In genomic region chr3:157428957-157429356, GRCh38 we compare ENCODE assay signal across 1 cellular context.
TF ChIP-seq lines count a peak whose summit lies in the region.

No MANE protein-coding gene starts in this region.

TF ChIP-seq in K562, 482 proteins besides CTCF, POLR2A, EP300 and RAD21 (continued from another document):
- 0 out of 6 replicates have a peak, but pooled peaks of 1 of the 3 experiments have one; percentile 30 for TF ChIP-seq ZBTB11 (CRISPR knock-in tag; IDR thresholded peaks at IDR 0.05)
- peak; percentile 45; the same call in 1 of the 2 replicates for TF ChIP-seq KLF16 (IDR thresholded peaks at IDR 0.05)
- no peak for TF ChIP-seq E2F1 (CRISPR knock-in tag; IDR thresholded peaks at IDR 0.05)
- TF ChIP-seq ARID1B (IDR thresholded peaks at IDR 0.05), result peak; percentile 60
- peak; percentile 31; the same call in 1 of the 2 replicates for TF ChIP-seq PML (IDR thresholded peaks at IDR 0.05; ENCODE audit: low read length)
- TF ChIP-seq CEBPG (CRISPR knock-in tag; IDR thresholded peaks at IDR 0.05), result no peak
- 0 out of 4 replicates have a peak, but pooled peaks of 1 of the 2 experiments have one; percentile 15 for TF ChIP-seq CEBPG (tag; conservative IDR thresholded peaks at IDR 0.05 in 1 of 2, IDR thresholded peaks at IDR 0.05 in 1 of 2)
- TF ChIP-seq TEAD4 (IDR thresholded peaks at IDR 0.05; ENCODE audit: low read length), result peak; percentile 85
- TF ChIP-seq TEAD4 (CRISPR knock-in tag; IDR thresholded peaks at IDR 0.05; ENCODE audit: borderline replicate concordance), result no peak
- no peak for TF ChIP-seq TCF15 (CRISPR knock-in tag; IDR thresholded peaks at IDR 0.05)
- TF ChIP-seq SAFB (IDR thresholded peaks at IDR 0.05; ENCODE audit: borderline replicate concordance, low read depth, low read length), result no peak
- no peak for TF ChIP-seq ELK3 (CRISPR knock-in tag; IDR thresholded peaks at IDR 0.05)
- no peak for TF ChIP-seq IRF1 (CRISPR knock-in tag; IDR thresholded peaks at IDR 0.05; ENCODE audit: borderline replicate concordance)
- no peak for TF ChIP-seq ZNF76 (CRISPR knock-in tag; IDR thresholded peaks at IDR 0.05; ENCODE audit: borderline replicate concordance)
- TF ChIP-seq MYC (IDR thresholded peaks at IDR 0.05; ENCODE audit: low read depth, low read length), result no peak
- no peak for TF ChIP-seq MYC (CRISPR knock-in tag; IDR thresholded peaks at IDR 0.05; ENCODE audit: borderline replicate concordance, low read depth)
- TF ChIP-seq CBFA2T3 (IDR thresholded peaks at IDR 0.05), result peak; percentile 58
- TF ChIP-seq ZMIZ1 (IDR thresholded peaks at IDR 0.05; ENCODE audit: low read depth in 2 of 2, low read length in 2 of 2), result no peak
